ENCODE assay signal across 9 cellular contexts in the genomic region with DNA sequence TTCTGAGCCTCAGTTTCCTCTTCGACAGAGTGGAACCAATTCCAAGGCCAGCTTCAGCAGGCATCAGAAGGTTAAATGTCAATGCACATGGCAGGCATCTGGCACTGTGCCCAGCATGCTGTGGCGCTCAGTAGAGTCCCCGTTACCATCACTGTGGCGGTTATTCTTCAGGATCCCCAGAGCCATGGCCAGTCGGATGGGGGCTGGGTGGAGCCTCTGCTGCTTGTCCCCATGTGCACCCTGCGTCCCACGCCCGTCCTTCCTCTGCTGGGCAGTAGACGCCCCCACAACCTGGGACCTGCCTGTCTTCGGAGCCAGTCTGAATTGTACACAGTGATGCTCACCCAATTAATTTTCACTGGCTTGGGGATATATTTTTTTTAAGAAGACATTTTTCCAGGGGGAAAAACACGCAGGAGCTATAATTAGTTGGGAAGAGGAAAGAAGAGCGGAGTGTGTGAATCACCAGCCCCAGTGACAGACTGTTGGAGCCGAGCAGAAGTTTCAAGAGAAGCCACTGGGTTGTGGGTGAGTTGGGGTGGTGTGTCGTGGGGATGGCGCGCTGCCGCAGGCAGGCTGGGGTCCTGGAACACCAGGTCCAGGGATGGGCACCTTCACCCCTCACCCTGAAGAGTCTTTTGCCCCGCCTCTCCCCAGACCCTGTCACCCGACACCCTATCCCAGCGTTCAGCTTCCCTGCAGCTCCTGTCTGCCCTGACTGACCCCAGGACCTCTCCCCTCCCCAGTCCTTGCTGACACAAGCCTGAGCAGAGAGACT.
A peak's percentile ranks its signal among the peaks of the same experiment; 100 is the strongest.
DNase-seq lines count a peak whose midpoint lies in the region; ATAC-seq lines count a peak whose summit lies in the region.
"Had no signal": no experiment of that assay in that cellular context is flagged by ENCODE, and none has a peak within 500 bp of the region (broad histone marks: within the 10 kb centered on the region; RNA-seq: fewer than 3 reads in every experiment).

No MANE protein-coding gene starts in this region.

- 0 out of 2 replicates have a peak overlapping the region, but pooled peaks have one; percentile 68 for H3K27ac ChIP-seq in SK-N-MC

- H3K9ac ChIP-seq in SK-N-MC (ENCODE audit: insufficient read length) = no peak overlapping the region

- ATAC-seq in GM19467 (IDR thresholded peaks at IDR 0.05; ENCODE audit: unreplicated experiment) = no peak
- ATAC-seq in HG03520 (IDR thresholded peaks at IDR 0.05; ENCODE audit: unreplicated experiment) = no peak
- ATAC-seq in HG02938 (IDR thresholded peaks at IDR 0.05; ENCODE audit: unreplicated experiment) = no peak
- ATAC-seq: CD8-positive, alpha-beta T cell had no signal

- H3K36me3 ChIP-seq in SK-N-MC (ENCODE audit: insufficient read depth, low read length) = no peaks in the 10 kb centered on the region

- no peak overlapping the region for H3K4me3 ChIP-seq in SK-N-MC

- no peaks in the 10 kb centered on the region for H3K9me3 ChIP-seq in SK-N-MC (ENCODE audit: low read depth, low read length)

- peak; percentile 71 for DNase-seq in AG20443 (ENCODE audit: low spot score)
- DNase-seq in SK-N-MC (ENCODE audit: low read depth, low spot score) = no peak
- DNase-seq in left kidney (ENCODE audit: low read depth, low spot score) = peak; percentile 70
- DNase-seq: CD8-positive, alpha-beta T cell; retina; stimulated activated naive CD4-positive, alpha-beta T cell had no signal
